ENCODE assay signal across 8 cellular contexts in the genomic region with DNA sequence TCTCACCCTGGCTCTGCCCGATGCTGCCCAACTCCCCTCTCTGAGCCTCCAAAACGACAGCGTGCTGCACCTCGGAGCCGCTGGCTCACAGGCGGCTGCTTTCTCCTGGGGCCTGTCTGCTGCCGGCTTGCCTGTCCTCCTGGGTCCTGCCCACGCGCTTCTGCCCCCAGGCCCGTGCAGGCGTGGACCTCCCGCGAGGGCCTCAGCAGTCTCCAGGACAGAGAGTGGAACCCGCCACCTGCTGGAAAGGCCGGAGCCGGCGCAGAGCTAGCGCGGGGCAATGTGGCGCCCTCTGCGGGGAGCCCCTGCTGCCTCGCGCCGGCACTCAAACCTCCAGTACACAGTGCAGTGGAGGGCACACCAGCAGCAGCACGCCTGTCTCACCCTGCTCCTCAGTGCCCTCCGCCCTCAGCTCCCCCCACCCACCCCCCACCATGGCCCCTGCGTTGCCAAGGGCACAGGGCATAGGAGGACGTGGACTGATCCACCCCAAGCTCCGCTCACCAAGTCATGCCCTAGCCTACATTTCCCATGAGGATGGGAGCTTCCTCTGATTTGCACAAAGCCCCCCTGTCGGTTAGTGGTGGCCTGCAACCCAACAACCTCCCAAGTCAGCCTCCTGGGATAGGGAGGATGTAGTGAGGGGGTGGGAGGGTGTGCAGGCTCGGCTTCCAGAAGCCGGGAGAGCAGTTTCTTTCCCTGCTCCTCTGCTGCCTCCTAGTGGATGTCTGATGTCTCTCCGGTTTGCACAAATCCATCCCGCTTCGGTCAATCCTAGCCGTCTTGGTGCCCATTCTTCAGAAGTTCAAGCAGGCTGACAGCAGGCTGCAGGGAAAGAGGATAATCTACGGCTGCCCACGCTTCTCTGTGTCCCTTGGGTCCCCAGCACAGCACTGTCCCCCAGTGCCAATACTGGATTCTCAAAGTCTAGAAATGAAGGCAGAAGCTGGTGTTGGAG. TPM values are rescaled to one million over a fixed set of nuclear protein-coding genes. Genes with fewer than 3 reads are reported as not detected.
A peak's percentile ranks its signal among the peaks of the same experiment; 100 is the strongest.
DNase-seq lines count a peak whose midpoint lies in the region; ATAC-seq and TF ChIP-seq lines count a peak whose summit lies in the region.

No MANE protein-coding gene starts in this region.

- TF ChIP-seq CTCF in coronary artery (IDR thresholded peaks at IDR 0.05): peak; percentile 55

- peak; percentile 62 for ATAC-seq in HG03354 (IDR thresholded peaks at IDR 0.05; ENCODE audit: poor library complexity, severe bottlenecking, unreplicated experiment)
- peak; percentile 77 for ATAC-seq in left colon
- ATAC-seq in GM21576 (IDR thresholded peaks at IDR 0.05; ENCODE audit: unreplicated experiment): no peak

- peak overlapping the region; percentile 57 for H3K4me3 ChIP-seq in coronary artery

- peak overlapping the region in 1 of 2 donors; percentile 19 for H3K27ac ChIP-seq in coronary artery

- intact Hi-C loops in left colon (cut with DNase I, micrococcal nuclease): loop anchor here (5.0 to 10.0 kb wide), 4 partner anchors 295 to 722 kb away; no protein-coding TSS in a partner anchor

- DNase-seq in DMS114 treated with DMSO at 0.1 percent for 48 hours (lab: John Stamatoyannopoulos, UW; ENCODE audit: unreplicated experiment): peak; percentile 93
- DNase-seq in NCI-H526 (lab: John Stamatoyannopoulos, UW): peak; percentile 92 to 96
- peak; percentile 74 for DNase-seq in activated CD4-positive, alpha-beta T cell treated with anti-CD3 and anti-CD28 coated beads, Interleukin-2, amount 50 U/mL, for 1 hour
- DNase-seq in coronary artery (ENCODE audit: low spot score): no peak
- peak; percentile 80 to 89 for DNase-seq in left colon
- peak; percentile 75 to 77 for DNase-seq in stimulated activated CD4-positive, alpha-beta T cell treated with anti-CD3 and anti-CD28 coated beads, Interleukin-2, amount 100 ng/mL, for 24 hours

RNA-seq across cellular contexts. Expression of a gene that starts 25.2 kb away (rescaled TPM):
- total RNA-seq in left colon: 1,000 to 10,000 TPM; 4,047 to 4,291 TPM

RNA-seq across cellular contexts. Expression of a gene that starts 30.9 kb away (rescaled TPM):
- total RNA-seq in left colon: not detected

RNA-seq across cellular contexts. Expression of a gene that starts 45.6 kb away (rescaled TPM):
- total RNA-seq in left colon: not detected
